Comparison of ENCODE assay signal across 8 cellular contexts in genomic region chr3:198079771-198080520, GRCh38.
DNase-seq lines count a peak whose midpoint lies in the region; ATAC-seq lines count a peak whose summit lies in the region.

No MANE protein-coding gene starts in this region.

- H3K27ac ChIP-seq in ACC112 (ENCODE audit: low read depth, low read length) (no peak overlapping the region), rectal smooth muscle tissue (ENCODE audit: low read depth, low read length) (no peak overlapping the region)

- H3K79me2 ChIP-seq in ACC112 (ENCODE audit: control insufficient read depth, insufficient read depth, low read length, unreplicated experiment), result no peaks in the 10 kb centered on the region

- H3K4me1 ChIP-seq in ACC112 (ENCODE audit: control insufficient read depth, insufficient read depth, low read length, unreplicated experiment) (peaks cover 5% of the 10 kb centered on the region), rectal smooth muscle tissue (ENCODE audit: control insufficient read depth, insufficient read depth, low read length) (no peaks in the 10 kb centered on the region)

- no peak overlapping the region for H3K9ac ChIP-seq in rectal smooth muscle tissue (ENCODE audit: low read length)

- intact Hi-C loops in cardiac septum (cut with DNase I), result no loop called here

- peak overlapping the region; percentile 45 for H2AFZ ChIP-seq in ACC112 (ENCODE audit: low read length, unreplicated experiment)

- peak overlapping the region; percentile 74 for H3K4me3 ChIP-seq in ACC112 (ENCODE audit: low read depth, low read length)
- H3K4me3 ChIP-seq in rectal smooth muscle tissue (ENCODE audit: low read length), result peak overlapping the region; percentile 62

- H3K36me3 ChIP-seq in ACC112 (ENCODE audit: insufficient read depth, low read length), result no peaks in the 10 kb centered on the region
- no peaks in the 10 kb centered on the region for H3K36me3 ChIP-seq in rectal smooth muscle tissue (ENCODE audit: control insufficient read depth, insufficient read depth, low read length)

- H3K27me3 ChIP-seq in ACC112 (ENCODE audit: insufficient read depth, low read length), result peaks cover 81% of the 10 kb centered on the region
- H3K27me3 ChIP-seq in rectal smooth muscle tissue (ENCODE audit: control insufficient read depth, insufficient read depth, low read length), result peaks cover 21% of the 10 kb centered on the region

- DNase-seq in NCI-H2171 (lab: John Stamatoyannopoulos, UW) (peak; percentile 24), cardiac septum (ENCODE audit: low spot score) (peak; percentile 76), AG08395 (ENCODE audit: low spot score) (no peak)
- peak; percentile 14 for DNase-seq in activated effector memory CD4-positive, alpha-beta T cell treated with Interleukin-2 at 50 U/mL for 16 hours

- ATAC-seq in GM19463 (IDR thresholded peaks at IDR 0.05; ENCODE audit: unreplicated experiment), result peak; percentile 12
- ATAC-seq in HG03439 (IDR thresholded peaks at IDR 0.05; ENCODE audit: unreplicated experiment), result no peak
